25 cellular contexts compared by ENCODE assay signal in genomic region chr6:140438346-140438735, GRCh38.
DNase-seq lines count a peak whose midpoint lies in the region; FAIRE-seq and TF ChIP-seq lines count a peak whose summit lies in the region.
"Had no signal": no experiment of that assay in that cellular context is flagged by ENCODE, and none has a peak within 500 bp of the region (broad histone marks: within the 10 kb centered on the region; RNA-seq: fewer than 3 reads in every experiment).

No MANE protein-coding gene starts in this region.

- no peak overlapping the region for H2AFZ ChIP-seq in astrocyte (ENCODE audit: low read depth, low read length)
- peak overlapping the region; percentile 50 for H2AFZ ChIP-seq in keratinocyte (ENCODE audit: control insufficient read depth, low read length)

- H3K36me3 Mint-ChIP-seq in HFFc6 (ENCODE audit: low read depth): peaks cover 43% of the 10 kb centered on the region
- H3K36me3 Mint-ChIP-seq in astrocyte (ENCODE audit: low read depth, unreplicated experiment): peaks cover 4% of the 10 kb centered on the region
- H3K36me3 Mint-ChIP-seq: memory B cell; natural killer cell; stimulated activated effector memory CD8-positive, alpha-beta T cell treated with anti-CD3 and anti-CD28 coated beads, Interleukin-12 subunit alpha, Interleukin-12 subunit beta, amount 100 ng/mL, for 72 hours had no signal

- DNase-seq in HFFc6 (peak; percentile 12), astrocyte (ENCODE audit: low read depth) (peak; percentile 37), keratinocyte (ENCODE audit: low read depth, low spot score) (no peak), putamen (ENCODE audit: low spot score) (no peak)
- DNase-seq in activated CD4-positive, alpha-beta T cell treated with anti-CD3 and anti-CD28 coated beads for 4 hours: no peak
- no peak for DNase-seq in stimulated activated CD4-positive, alpha-beta T cell treated with anti-CD3 and anti-CD28 coated beads, Interleukin-15, amount 100 ng/mL, for 24 hours
- DNase-seq: activated CD4-positive, CD25-positive, alpha-beta regulatory T cell; activated CD8-positive, alpha-beta T cell treated with anti-CD3 and anti-CD28 coated beads, Interleukin-2, amount 10 ng/mL, durations not matched to agents 7 days and 5 days; activated naive CD4-positive, alpha-beta T cell treated with Interleukin-2 at 50 U/mL for 16 hours; activated T-cell treated with anti-CD3 and anti-CD28 coated beads, Interleukin-2, amount 50 U/mL, for 24 hours; aorta; Caco-2; endodermal cell; heart right ventricle; natural killer cell; NCI-H1417; NCI-H748 treated with DMSO at 0.1 percent for 48 hours; retina; testis had no signal

- FAIRE-seq in astrocyte (lab: Jason Lieb, UNC) (peak; percentile 54), keratinocyte (lab: Jason Lieb, UNC) (no peak)
- FAIRE-seq: H54 had no signal

- H3K9me1 ChIP-seq in keratinocyte (ENCODE audit: control insufficient read depth, extremely low read depth, insufficient read depth, low read length): no peaks in the 10 kb centered on the region

- H3K4me3 ChIP-seq in astrocyte (ENCODE audit: insufficient read depth, low read depth, low read length) (no peak overlapping the region), keratinocyte (ENCODE audit: control insufficient read depth in 2 of 3, extremely low read depth in 1 of 3, insufficient read depth in 2 of 3, low read depth in 1 of 3, low read length in 3 of 3) (no peak overlapping the region), skeletal muscle satellite cell (ENCODE audit: low read length) (no peak overlapping the region)
- H3K4me3 ChIP-seq: heart right ventricle, SJSA1, testis had no signal

- H3K4me1 ChIP-seq in astrocyte (ENCODE audit: insufficient read depth, low read length) (peaks cover 11% of the 10 kb centered on the region), keratinocyte (ENCODE audit: control insufficient read depth, extremely low read depth, insufficient read depth, low read length) (peaks cover 10% of the 10 kb centered on the region), skeletal muscle satellite cell (ENCODE audit: control insufficient read depth, insufficient read depth, low read length) (peaks cover 28% of the 10 kb centered on the region)
- H3K4me1 ChIP-seq: Caco-2 had no signal

- H3K4me3 Mint-ChIP-seq in HFFc6 (peak overlapping the region; percentile 55), astrocyte (ENCODE audit: unreplicated experiment) (no peak overlapping the region)
- H3K4me3 Mint-ChIP-seq: activated CD8-positive, alpha-beta T cell treated with anti-CD3 and anti-CD28 coated beads, Interleukin-2, amount 10 ng/mL, durations not matched to agents 7 days and 5 days; activated T-cell treated with anti-CD3 and anti-CD28 coated beads, Interleukin-2, amount 50 U/mL, for 24 hours; B cell; endodermal cell; memory B cell; natural killer cell; stimulated activated effector memory CD8-positive, alpha-beta T cell treated with anti-CD3 and anti-CD28 coated beads, Interleukin-12 subunit alpha, Interleukin-12 subunit beta, amount 100 ng/mL, for 72 hours had no signal

- H3K27ac ChIP-seq in astrocyte (ENCODE audit: low read depth, low read length) (no peak overlapping the region), keratinocyte (ENCODE audit: control insufficient read depth, insufficient read depth, low read length) (no peak overlapping the region)
- H3K27ac ChIP-seq: SJSA1, testis had no signal

- H3K9ac ChIP-seq in astrocyte (ENCODE audit: low read length): no peak overlapping the region
- no peak overlapping the region for H3K9ac ChIP-seq in keratinocyte (ENCODE audit: control insufficient read depth, extremely low read depth, insufficient read depth, low read length)
- H3K9ac ChIP-seq in skeletal muscle satellite cell (ENCODE audit: low read depth, low read length): peak overlapping the region; percentile 9

- H3K9me3 ChIP-seq in astrocyte (ENCODE audit: insufficient read depth, low read depth, low read length): peaks cover 8% of the 10 kb centered on the region
- H3K9me3 ChIP-seq in keratinocyte (ENCODE audit: control insufficient read depth, low read depth, low read length): no peaks in the 10 kb centered on the region
- peaks cover 7% of the 10 kb centered on the region for H3K9me3 ChIP-seq in skeletal muscle satellite cell (replicated peaks; ENCODE audit: low read length)
- H3K9me3 ChIP-seq: SJSA1, testis had no signal

- H3K4me2 ChIP-seq in astrocyte (ENCODE audit: low read length): no peak overlapping the region
- H3K4me2 ChIP-seq in keratinocyte (ENCODE audit: control insufficient read depth, extremely low read depth, insufficient read depth, low read depth, low read length): peak overlapping the region; percentile 46
- H3K4me2 ChIP-seq in skeletal muscle satellite cell (ENCODE audit: low read length): no peak overlapping the region

- H4K20me1 ChIP-seq in astrocyte (ENCODE audit: insufficient read depth, low read length): no peaks in the 10 kb centered on the region
- no peaks in the 10 kb centered on the region for H4K20me1 ChIP-seq in keratinocyte (ENCODE audit: control insufficient read depth, extremely low read depth, insufficient read depth, low read length)

- H3K79me2 ChIP-seq in astrocyte (ENCODE audit: insufficient read depth, low read length): no peaks in the 10 kb centered on the region
- H3K79me2 ChIP-seq in keratinocyte (ENCODE audit: control insufficient read depth, insufficient read depth, low read length): no peaks in the 10 kb centered on the region

- H3K27ac Mint-ChIP-seq in HFFc6: peak overlapping the region; percentile 86
- H3K27ac Mint-ChIP-seq in astrocyte (ENCODE audit: unreplicated experiment): peak overlapping the region; percentile 97
- H3K27ac Mint-ChIP-seq: activated CD8-positive, alpha-beta T cell treated with anti-CD3 and anti-CD28 coated beads, Interleukin-2, amount 10 ng/mL, durations not matched to agents 7 days and 5 days; activated T-cell treated with anti-CD3 and anti-CD28 coated beads, Interleukin-2, amount 50 U/mL, for 24 hours; B cell; endodermal cell; memory B cell; natural killer cell; stimulated activated effector memory CD8-positive, alpha-beta T cell treated with anti-CD3 and anti-CD28 coated beads, Interleukin-12 subunit alpha, Interleukin-12 subunit beta, amount 100 ng/mL, for 72 hours had no signal

- H3K9me3 Mint-ChIP-seq in HFFc6: peaks cover 28% of the 10 kb centered on the region
- peaks cover 15% of the 10 kb centered on the region for H3K9me3 Mint-ChIP-seq in astrocyte (ENCODE audit: unreplicated experiment)
- H3K9me3 Mint-ChIP-seq: activated T-cell treated with anti-CD3 and anti-CD28 coated beads, Interleukin-2, amount 50 U/mL, for 24 hours; memory B cell; stimulated activated effector memory CD8-positive, alpha-beta T cell treated with anti-CD3 and anti-CD28 coated beads, Interleukin-12 subunit alpha, Interleukin-12 subunit beta, amount 100 ng/mL, for 72 hours had no signal

- dilution Hi-C loops in keratinocyte (cut with MboI; ENCODE audit: extremely low pct_ligation_motif_present, low sequenced_read_pairs): no loop called here

- H3K36me3 ChIP-seq in astrocyte (ENCODE audit: insufficient read depth, low read length): no peaks in the 10 kb centered on the region
- H3K36me3 ChIP-seq in keratinocyte (ENCODE audit: control insufficient read depth in 2 of 2, extremely low read depth in 1 of 2, insufficient read depth in 2 of 2, low read length in 2 of 2): no peaks in the 10 kb centered on the region
- H3K36me3 ChIP-seq in skeletal muscle satellite cell (ENCODE audit: insufficient read depth, low read length): no peaks in the 10 kb centered on the region
- H3K36me3 ChIP-seq: heart right ventricle, SJSA1 had no signal

- TF ChIP-seq CTCF in HFFc6 (IDR thresholded peaks at IDR 0.05) (no peak), astrocyte (IDR thresholded peaks at IDR 0.05; ENCODE audit: insufficient read depth, low read depth, low read length) (no peak), keratinocyte (optimal IDR thresholded peaks at IDR 0.05 in 1 of 3, IDR thresholded peaks at IDR 0.05 in 1 of 3, conservative IDR thresholded peaks at IDR 0.05 in 1 of 3; ENCODE audit: extremely low read depth in 1 of 3, insufficient read depth in 2 of 3, low read length in 3 of 3) (no peak)

- no peaks in the 10 kb centered on the region for H3K27me3 ChIP-seq in astrocyte (ENCODE audit: insufficient read depth, low read length)
- H3K27me3 ChIP-seq in keratinocyte (ENCODE audit: control insufficient read depth, extremely low read depth, insufficient read depth, low read length): no peaks in the 10 kb centered on the region
- no peaks in the 10 kb centered on the region for H3K27me3 ChIP-seq in skeletal muscle satellite cell (ENCODE audit: control insufficient read depth, insufficient read depth, low read length)
- H3K27me3 ChIP-seq: heart right ventricle, SJSA1, testis had no signal

- no peaks in the 10 kb centered on the region for H3K27me3 Mint-ChIP-seq in HFFc6 (ENCODE audit: insufficient read depth)
- no peaks in the 10 kb centered on the region for H3K27me3 Mint-ChIP-seq in astrocyte (ENCODE audit: low read depth, unreplicated experiment)
- H3K27me3 Mint-ChIP-seq: B cell had no signal

- peaks cover 80% of the 10 kb centered on the region for H3K4me1 Mint-ChIP-seq in HFFc6 (ENCODE audit: low read depth)
- H3K4me1 Mint-ChIP-seq in astrocyte (ENCODE audit: low read depth, unreplicated experiment): peaks cover 47% of the 10 kb centered on the region
- H3K4me1 Mint-ChIP-seq: B cell; natural killer cell; stimulated activated effector memory CD8-positive, alpha-beta T cell treated with anti-CD3 and anti-CD28 coated beads, Interleukin-12 subunit alpha, Interleukin-12 subunit beta, amount 100 ng/mL, for 72 hours had no signal

Comparison
In these comparisons a context has a peak if more than half of its experiments do, and no peak if none do; other contexts are left out.
1. DNase-seq: peak in HFFc6 (single experiment) and astrocyte (single experiment); none in keratinocyte (single experiment), activated CD4-positive, alpha-beta T cell treated with anti-CD3 and anti-CD28 coated beads for 4 hours (0 of 2), putamen (single experiment) and stimulated activated CD4-positive, alpha-beta T cell treated with anti-CD3 and anti-CD28 coated beads, Interleukin-15, amount 100 ng/mL, for 24 hours (single experiment).